ENCODE assay signal across 23 cellular contexts in the genomic region with DNA sequence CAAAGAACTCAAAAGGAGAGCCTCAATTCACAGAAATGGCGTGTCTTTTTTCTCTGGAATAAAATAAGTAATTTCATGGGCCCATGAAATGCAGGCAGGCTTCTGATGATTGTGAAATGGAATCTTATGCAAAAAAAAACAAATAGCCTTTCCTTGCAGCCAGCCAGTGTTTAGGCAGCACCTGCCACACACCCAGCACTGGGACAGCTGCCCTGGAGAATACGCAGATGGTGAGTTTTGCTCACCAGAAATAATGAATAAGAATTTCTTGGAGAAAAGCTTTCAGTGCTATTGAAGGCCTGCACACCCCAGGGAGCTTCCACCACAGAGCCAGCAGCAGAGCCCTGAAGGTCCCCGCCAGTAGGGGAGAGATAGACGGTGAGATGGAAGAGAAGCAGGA. TPM values are rescaled to one million over a fixed set of nuclear protein-coding genes. Genes with fewer than 3 reads are reported as not detected.
DNase-seq lines count a peak whose midpoint lies in the region; TF ChIP-seq lines count a peak whose summit lies in the region.
"Had no signal": no experiment of that assay in that cellular context is flagged by ENCODE, and none has a peak within 500 bp of the region (broad histone marks: within the 10 kb centered on the region; RNA-seq: fewer than 3 reads in every experiment).

No MANE protein-coding gene starts in this region.

- H3K27ac ChIP-seq in mammary epithelial cell (ENCODE audit: insufficient read depth, low read depth, low read length) (no peak overlapping the region), brain microvascular endothelial cell (no peak overlapping the region)
- H3K27ac ChIP-seq: cardiac muscle cell, esophagus squamous epithelium, tibial nerve had no signal

- H3K4me1 Mint-ChIP-seq in MCF 10A (ENCODE audit: insufficient read depth, unreplicated experiment) = peaks cover 26% of the 10 kb centered on the region
- H3K4me1 Mint-ChIP-seq in glutamatergic neuron (ENCODE audit: low read depth, unreplicated experiment) = peaks cover 31% of the 10 kb centered on the region
- H3K4me1 Mint-ChIP-seq: activated B cell treated with CpG ODN at 0.5 μM for 24 hours had no signal

- dilution Hi-C loops in mammary epithelial cell (cut with HindIII; ENCODE audit: low sequenced_read_pairs) = no loop called here

- H3K4me3 ChIP-seq in mammary epithelial cell (replicated peaks in 1 of 3; ENCODE audit: insufficient read depth in 1 of 3, low read depth in 2 of 3, low read length in 3 of 3) = no peak overlapping the region
- H3K4me3 ChIP-seq in brain microvascular endothelial cell (ENCODE audit: low read depth, low read length) = no peak overlapping the region
- H3K4me3 ChIP-seq: cardiac muscle cell, esophagus squamous epithelium, tibial nerve had no signal

- H3K4me1 ChIP-seq in mammary epithelial cell (ENCODE audit: insufficient read depth, low read length) = no peaks in the 10 kb centered on the region
- H3K4me1 ChIP-seq: esophagus squamous epithelium had no signal

- H3K27me3 Mint-ChIP-seq in MCF 10A (ENCODE audit: insufficient read depth, unreplicated experiment) (no peaks in the 10 kb centered on the region), glutamatergic neuron (ENCODE audit: unreplicated experiment) (peaks cover 7% of the 10 kb centered on the region)

- BruUV-seq in MCF 10A (replicated peaks; lab: Mats Ljungman, UMichigan) (no TSS peak), mammary epithelial cell (replicated peaks; lab: Mats Ljungman, UMichigan) (no TSS peak)

- H3K9me3 Mint-ChIP-seq in MCF 10A (ENCODE audit: unreplicated experiment) (no peaks in the 10 kb centered on the region), glutamatergic neuron (ENCODE audit: unreplicated experiment) (peaks cover 3% of the 10 kb centered on the region)
- H3K9me3 Mint-ChIP-seq: T-helper 2 cell treated with Interferon-gamma antibody and Interleukin-4, amounts not matched to agents 5 μg/mL and 100 μg/mL, for 36 hours had no signal

- peaks cover 6% of the 10 kb centered on the region for H3K9me3 ChIP-seq in mammary epithelial cell (replicated peaks; ENCODE audit: insufficient read depth, low read length)
- H3K9me3 ChIP-seq: esophagus squamous epithelium had no signal

- H3K36me3 ChIP-seq in mammary epithelial cell (ENCODE audit: insufficient read depth, low read length) (no peaks in the 10 kb centered on the region), brain microvascular endothelial cell (replicated peaks) (no peaks in the 10 kb centered on the region)
- H3K36me3 ChIP-seq: cardiac muscle cell, esophagus squamous epithelium, tibial nerve had no signal

- intact Hi-C loops in MCF 10A (cut with micrococcal nuclease) (no loop called here), mammary epithelial cell (cut with micrococcal nuclease) (no loop called here)

- in situ Hi-C loops in mammary epithelial cell (cut with MboI; ENCODE audit: low sequenced_read_pairs in 2 of 2) = no loop called here
- in situ Hi-C loops in brain microvascular endothelial cell (cut with HindIII; ENCODE audit: low pct_ligation_motif_present, low sequenced_read_pairs) = no loop called here

- WGBS in mammary epithelial cell (ENCODE audit: low coverage, missing lambda C conversion rate) = 95% methylated on average over 4 of the region's 4 CpGs

- TF ChIP-seq CTCF in MCF 10A (IDR thresholded peaks at IDR 0.05; ENCODE audit: unreplicated experiment) (no peak), mammary epithelial cell (conservative IDR thresholded peaks at IDR 0.05 in 1 of 2, IDR thresholded peaks at IDR 0.05 in 1 of 2; ENCODE audit: extremely low read depth in 1 of 2, insufficient read depth in 1 of 2, low read depth in 1 of 2, low read length in 2 of 2) (no peak), brain microvascular endothelial cell (IDR thresholded peaks at IDR 0.05; ENCODE audit: low read depth, low read length, missing control alignments) (peak; percentile 31), glutamatergic neuron (IDR thresholded peaks at IDR 0.05; ENCODE audit: partially characterized antibody, unreplicated experiment) (no peak)

- H3K4me2 ChIP-seq in mammary epithelial cell (ENCODE audit: insufficient read depth, low read depth, low read length) = no peak overlapping the region

- no peak overlapping the region for H3K4me3 Mint-ChIP-seq in MCF 10A (ENCODE audit: unreplicated experiment)
- peak overlapping the region; percentile 44 for H3K4me3 Mint-ChIP-seq in glutamatergic neuron (ENCODE audit: unreplicated experiment)
- H3K4me3 Mint-ChIP-seq: activated B cell treated with CpG ODN at 0.5 μM for 24 hours; activated CD8-positive, alpha-beta T cell treated with anti-CD3 and anti-CD28 coated beads, Interleukin-2, amount 10 ng/mL, durations not matched to agents 7 days and 5 days; activated T-cell treated with anti-CD3 and anti-CD28 coated beads, Interleukin-2, amount 50 U/mL, for 72 hours; T-helper 2 cell treated with Interferon-gamma antibody and Interleukin-4, amounts not matched to agents 5 μg/mL and 100 μg/mL, for 36 hours had no signal

- CTCF ChIA-PET in MCF 10A (lab: Yijun Ruan, JAX) (no interaction called here), mammary epithelial cell (lab: Charles Lee; ENCODE audit: low non-redundant PET) (no interaction called here)

- DNase-seq in MCF 10A (ENCODE audit: unreplicated experiment) (peak; percentile 62), mammary epithelial cell (no peak), brain microvascular endothelial cell (no peak), glutamatergic neuron (peak; percentile 64), DMS53 (lab: John Stamatoyannopoulos, UW) (no peak), iPS-NIHi11 (ENCODE audit: low spot score) (no peak)
- no peak for DNase-seq in stimulated activated CD4-positive, alpha-beta T cell treated with anti-CD3 and anti-CD28 coated beads, Interleukin-4, amount 100 ng/mL, for 24 hours
- no peak for DNase-seq in activated CD8-positive, alpha-beta memory T cell treated with anti-CD3 and anti-CD28 coated beads for 24 hours
- DNase-seq: activated B cell treated with CpG ODN at 0.5 μM for 24 hours; activated CD8-positive, alpha-beta T cell treated with anti-CD3 and anti-CD28 coated beads, Interleukin-2, amount 10 ng/mL, durations not matched to agents 7 days and 5 days; activated T-cell treated with anti-CD3 and anti-CD28 coated beads, Interleukin-2, amount 50 U/mL, for 72 hours; effector CD4-positive, alpha-beta T cell; esophagus squamous epithelium; hypothalamus; kidney glomerular epithelial cell; MM.1S; NCI-H187 treated with DMSO at 0.1 percent for 48 hours; PC-3; stimulated activated CD4-positive, alpha-beta T cell treated with anti-CD3 and anti-CD28 coated beads, Interleukin-12 subunit alpha, Interleukin-12 subunit beta, amount 100 ng/mL, for 4 hours had no signal

- H3K27ac Mint-ChIP-seq in MCF 10A (ENCODE audit: low read depth, unreplicated experiment) (no peak overlapping the region), glutamatergic neuron (ENCODE audit: unreplicated experiment) (peak overlapping the region; percentile 84)
- H3K27ac Mint-ChIP-seq: activated B cell treated with CpG ODN at 0.5 μM for 24 hours; activated CD8-positive, alpha-beta T cell treated with anti-CD3 and anti-CD28 coated beads, Interleukin-2, amount 10 ng/mL, durations not matched to agents 7 days and 5 days; activated naive CD4-positive, alpha-beta T cell treated with anti-CD3 and anti-CD28 coated beads, Interleukin-2, amount 50 U/mL, for 72 hours; activated T-cell treated with anti-CD3 and anti-CD28 coated beads, Interleukin-2, amount 50 U/mL, for 72 hours; T-helper 2 cell treated with Interferon-gamma antibody and Interleukin-4, amounts not matched to agents 5 μg/mL and 100 μg/mL, for 36 hours had no signal

- H3K27me3 ChIP-seq in mammary epithelial cell (ENCODE audit: insufficient read depth, low read length) (no peaks in the 10 kb centered on the region), brain microvascular endothelial cell (replicated peaks) (no peaks in the 10 kb centered on the region)
- H3K27me3 ChIP-seq: cardiac muscle cell, esophagus squamous epithelium, tibial nerve had no signal

- H2AFZ ChIP-seq in mammary epithelial cell (ENCODE audit: low read depth, low read length) = no peak overlapping the region

- POLR2A ChIA-PET in MCF 10A (lab: Yijun Ruan, JAX) = interaction anchor here (1.0 kb wide), 1 partner anchor 179 kb away, joined by 3 read pairs; no protein-coding TSS in a partner anchor

- H3K9ac ChIP-seq in mammary epithelial cell (ENCODE audit: insufficient read depth, low read length) = no peak overlapping the region

- no peaks in the 10 kb centered on the region for H3K79me2 ChIP-seq in mammary epithelial cell (ENCODE audit: insufficient read depth, low read length)

- H4K20me1 ChIP-seq in mammary epithelial cell (ENCODE audit: insufficient read depth, low read length) = no peaks in the 10 kb centered on the region

- H3K36me3 Mint-ChIP-seq in MCF 10A (ENCODE audit: insufficient read depth, unreplicated experiment) (no peaks in the 10 kb centered on the region), glutamatergic neuron (ENCODE audit: unreplicated experiment) (peaks cover 4% of the 10 kb centered on the region)

RNA-seq across cellular contexts. Expression of gene PXDC1, which starts 55.0 kb away (rescaled TPM):
- total RNA-seq in MCF 10A (2022) = 48.1 and 51.4 TPM in 2 replicates
- 100 to 1,000 TPM in 1 of 2 donors, 10 to 100 TPM in 1; 40.4 to 180 TPM for total RNA-seq in mammary epithelial cell
- polyA plus RNA-seq in mammary epithelial cell = 12.1 TPM
- 10.3 TPM for polyA minus RNA-seq in mammary epithelial cell
- 7.5 TPM for total RNA-seq in glutamatergic neuron (ENCODE audit: unreplicated experiment)
- total RNA-seq: activated CD8-positive, alpha-beta T cell treated with anti-CD3 and anti-CD28 coated beads, Interleukin-2, amount 10 ng/mL, durations not matched to agents 7 days and 5 days had no signal

Comparison
In these comparisons a context has a peak if more than half of its experiments do, and no peak if none do; other contexts are left out.
1. DNase-seq: peak in MCF 10A (single experiment) and glutamatergic neuron (single experiment); none in mammary epithelial cell (single experiment), brain microvascular endothelial cell (single experiment), DMS53 (single experiment), iPS-NIHi11 (single experiment), stimulated activated CD4-positive, alpha-beta T cell treated with anti-CD3 and anti-CD28 coated beads, Interleukin-4, amount 100 ng/mL, for 24 hours (single experiment) and activated CD8-positive, alpha-beta memory T cell treated with anti-CD3 and anti-CD28 coated beads for 24 hours (single experiment).